Comparison of ENCODE assay signal across 9 cellular contexts in genomic region chr5:138282918-138283742, GRCh38. TPM values are rescaled to one million over a fixed set of nuclear protein-coding genes. Genes with fewer than 3 reads are reported as not detected.
DNase-seq lines count a peak whose midpoint lies in the region; ATAC-seq, FAIRE-seq and TF ChIP-seq lines count a peak whose summit lies in the region.
"Had no signal": no experiment of that assay in that cellular context is flagged by ENCODE, and none has a peak within 500 bp of the region (broad histone marks: within the 10 kb centered on the region; RNA-seq: fewer than 3 reads in every experiment).

No MANE protein-coding gene starts in this region.

- H3K4me1 ChIP-seq in astrocyte (ENCODE audit: insufficient read depth, low read length) (no peaks in the 10 kb centered on the region), transverse colon (no peaks in the 10 kb centered on the region)

- WGBS in transverse colon (ENCODE audit: low coverage in 1 of 2), 2 donors, result 64 to 90% methylated on average over 4 to 7 of the region's 7 CpGs

- H3K36me3 Mint-ChIP-seq in activated naive CD4-positive, alpha-beta T cell treated with anti-CD3 and anti-CD28 coated beads, Interleukin-2, amount 50 U/mL, for 72 hours, result no peaks in the 10 kb centered on the region
- H3K36me3 Mint-ChIP-seq in astrocyte (ENCODE audit: low read depth, unreplicated experiment), result no peaks in the 10 kb centered on the region

- ATAC-seq in activated naive CD4-positive, alpha-beta T cell treated with anti-CD3 and anti-CD28 coated beads, Interleukin-2, amount 50 U/mL, for 72 hours, result peak; percentile 33 to 51
- ATAC-seq in GM18861 (IDR thresholded peaks at IDR 0.05; ENCODE audit: unreplicated experiment), result no peak
- no peak for ATAC-seq in GM19395 (IDR thresholded peaks at IDR 0.05; ENCODE audit: unreplicated experiment)

- peak; percentile 43 for FAIRE-seq in astrocyte (lab: Jason Lieb, UNC)

- in situ Hi-C loops in transverse colon (cut with MboI; ENCODE audit: low pct_ligation_motif_present in 1 of 4, low pct_unique_long_range_greater_than_20kb in 1 of 4, low sequenced_read_pairs in 3 of 4), result no loop called here

- intact Hi-C loops in transverse colon (cut with DNase I; ENCODE audit: low total_unique reads), result no loop called here

- TF ChIP-seq CTCF in astrocyte (IDR thresholded peaks at IDR 0.05; ENCODE audit: insufficient read depth, low read depth, low read length) (peak; percentile 53), transverse colon (IDR thresholded peaks at IDR 0.05) (peak in 4 of 5 experiments; percentile 26 to 29 (median 28))

- no peaks in the 10 kb centered on the region for H3K27me3 ChIP-seq in astrocyte (ENCODE audit: insufficient read depth, low read length)
- H3K27me3 ChIP-seq in transverse colon, result no peaks in the 10 kb centered on the region

- H4K20me1 ChIP-seq in astrocyte (ENCODE audit: insufficient read depth, low read length), result no peaks in the 10 kb centered on the region

- no peaks in the 10 kb centered on the region for H3K36me3 ChIP-seq in astrocyte (ENCODE audit: insufficient read depth, low read length)
- no peaks in the 10 kb centered on the region for H3K36me3 ChIP-seq in transverse colon

- H3K79me2 ChIP-seq in astrocyte (ENCODE audit: insufficient read depth, low read length), result no peaks in the 10 kb centered on the region

- no peak overlapping the region for H3K4me3 Mint-ChIP-seq in astrocyte (ENCODE audit: unreplicated experiment)
- H3K4me3 Mint-ChIP-seq: central memory CD8-positive, alpha-beta T cell had no signal

- no peak for TF ChIP-seq POLR2A in transverse colon (IDR thresholded peaks at IDR 0.05)

- no peak for DNase-seq in activated naive CD4-positive, alpha-beta T cell treated with anti-CD3 and anti-CD28 coated beads, Interleukin-2, amount 50 U/mL, for 72 hours (ENCODE audit: low spot score in 2 of 2)
- no peak for DNase-seq in activated naive CD4-positive, alpha-beta T cell (lab: John Stamatoyannopoulos, UW)
- DNase-seq in NCI-H2029 (lab: John Stamatoyannopoulos, UW), result peak; percentile 64
- peak; percentile 38 for DNase-seq in astrocyte (ENCODE audit: low read depth)
- DNase-seq in iPS-NIHi11 (ENCODE audit: low spot score), result peak; percentile 69
- DNase-seq in transverse colon, result peak; percentile 16

- no peaks in the 10 kb centered on the region for H3K9me3 ChIP-seq in astrocyte (ENCODE audit: insufficient read depth, low read depth, low read length)
- H3K9me3 ChIP-seq in transverse colon, result no peaks in the 10 kb centered on the region

- no peak overlapping the region for H3K4me2 ChIP-seq in astrocyte (ENCODE audit: low read length)

- H3K4me1 Mint-ChIP-seq in astrocyte (ENCODE audit: low read depth, unreplicated experiment), result no peaks in the 10 kb centered on the region
- H3K4me1 Mint-ChIP-seq: central memory CD8-positive, alpha-beta T cell had no signal

- TF ChIP-seq EP300 in transverse colon (IDR thresholded peaks at IDR 0.05; ENCODE audit: low read depth), result no peak

- H3K27ac Mint-ChIP-seq in activated naive CD4-positive, alpha-beta T cell treated with anti-CD3 and anti-CD28 coated beads, Interleukin-2, amount 50 U/mL, for 72 hours, result no peak overlapping the region
- no peak overlapping the region for H3K27ac Mint-ChIP-seq in astrocyte (ENCODE audit: unreplicated experiment)

- peak overlapping the region; percentile 19 for H2AFZ ChIP-seq in astrocyte (ENCODE audit: low read depth, low read length)

- H3K27ac ChIP-seq in astrocyte (ENCODE audit: low read depth, low read length), result no peak overlapping the region
- H3K27ac ChIP-seq in transverse colon, result no peak overlapping the region

- H3K9ac ChIP-seq in astrocyte (ENCODE audit: low read length), result no peak overlapping the region

- H3K4me3 ChIP-seq in astrocyte (ENCODE audit: insufficient read depth, low read depth, low read length) (no peak overlapping the region), transverse colon (no peak overlapping the region)

- H3K9me3 Mint-ChIP-seq in activated naive CD4-positive, alpha-beta T cell treated with anti-CD3 and anti-CD28 coated beads, Interleukin-2, amount 50 U/mL, for 72 hours, result no peaks in the 10 kb centered on the region
- no peaks in the 10 kb centered on the region for H3K9me3 Mint-ChIP-seq in astrocyte (ENCODE audit: unreplicated experiment)
- H3K9me3 Mint-ChIP-seq: central memory CD8-positive, alpha-beta T cell had no signal

- no peaks in the 10 kb centered on the region for H3K27me3 Mint-ChIP-seq in astrocyte (ENCODE audit: low read depth, unreplicated experiment)
- H3K27me3 Mint-ChIP-seq: central memory CD8-positive, alpha-beta T cell had no signal

RNA-seq across cellular contexts. Expression of gene GFRA3, which starts 8.7 kb away (rescaled TPM):
- under 1 TPM in 1 of 2 donors, not detected in 1; 0.11 TPM for total RNA-seq in activated naive CD4-positive, alpha-beta T cell treated with anti-CD3 and anti-CD28 coated beads, Interleukin-2, amount 50 U/mL, for 72 hours
- 0.16 TPM in 1 of 2 replicates, not detected in the other for total RNA-seq in astrocyte
- 1 to 10 TPM in 1 of 4 donors, under 1 TPM in 2, not detected in 1; 0.48 to 3.4 (median 0.55) TPM for total RNA-seq in transverse colon

RNA-seq across cellular contexts. Expression of gene CDC25C, which starts 48.5 kb away (rescaled TPM):
- 10 to 100 TPM; 19.1 to 30.5 TPM for total RNA-seq in activated naive CD4-positive, alpha-beta T cell treated with anti-CD3 and anti-CD28 coated beads, Interleukin-2, amount 50 U/mL, for 72 hours
- total RNA-seq in astrocyte (1.6 and 1.7 TPM in 2 replicates), transverse colon (1 to 10 TPM in 1 of 4 donors, under 1 TPM in 2, not detected in 1; 0.32 to 2.8 (median 0.68) TPM)

RNA-seq across cellular contexts. Expression of gene FAM53C, which starts 54.9 kb away (rescaled TPM):
- total RNA-seq in activated naive CD4-positive, alpha-beta T cell treated with anti-CD3 and anti-CD28 coated beads, Interleukin-2, amount 50 U/mL, for 72 hours, result 10 to 100 TPM; 31.7 to 48.4 TPM
- total RNA-seq in astrocyte, result 43.8 and 46.6 TPM in 2 replicates
- total RNA-seq in transverse colon, result 10 to 100 TPM in 3 of 4 donors, 1 to 10 TPM in 1; 5.2 to 27.7 (median 14.0) TPM

Comparison
In these comparisons a context has a peak if more than half of its experiments do, and no peak if none do; other contexts are left out.
1. ATAC-seq: peak in activated naive CD4-positive, alpha-beta T cell treated with anti-CD3 and anti-CD28 coated beads, Interleukin-2, amount 50 U/mL, for 72 hours (2 of 2); none in GM18861 (single experiment) and GM19395 (single experiment).
2. DNase-seq: peak in NCI-H2029 (single experiment), astrocyte (single experiment), iPS-NIHi11 (single experiment) and transverse colon (single experiment); none in activated naive CD4-positive, alpha-beta T cell treated with anti-CD3 and anti-CD28 coated beads, Interleukin-2, amount 50 U/mL, for 72 hours (0 of 2) and activated naive CD4-positive, alpha-beta T cell (0 of 4).